Comparison of ENCODE assay signal across 19 cellular contexts in the genomic region with DNA sequence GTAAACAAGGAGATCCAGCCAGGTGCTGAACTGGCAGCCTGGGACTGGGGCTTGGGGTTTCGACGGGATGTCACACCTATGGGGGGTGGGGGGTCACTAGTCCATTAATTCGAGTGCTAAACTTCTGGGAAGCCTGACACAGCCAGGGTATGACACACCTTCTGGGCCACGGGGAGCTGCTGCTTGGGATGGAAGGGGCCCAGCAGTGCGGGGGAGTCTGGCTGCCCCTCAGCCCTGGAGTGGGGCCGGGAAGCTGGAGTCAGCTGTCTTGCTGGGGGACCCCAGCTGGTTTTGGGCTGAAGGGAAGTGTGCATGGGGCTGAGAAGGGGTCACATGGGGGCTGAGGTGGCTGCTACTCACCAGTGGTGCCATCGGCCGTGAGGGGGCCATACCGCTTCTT. TPM values are rescaled to one million over a fixed set of nuclear protein-coding genes. Genes with fewer than 3 reads are reported as not detected.
DNase-seq lines count a peak whose midpoint lies in the region; ATAC-seq, FAIRE-seq and TF ChIP-seq lines count a peak whose summit lies in the region.
"Had no signal": no experiment of that assay in that cellular context is flagged by ENCODE, and none has a peak within 500 bp of the region (broad histone marks: within the 10 kb centered on the region; RNA-seq: fewer than 3 reads in every experiment).

No MANE protein-coding gene starts in this region.

- FAIRE-seq in astrocyte (lab: Jason Lieb, UNC): no peak
- FAIRE-seq: bronchial epithelial cell, D721Med, TTC549 had no signal

- H3K4me2 ChIP-seq in astrocyte (ENCODE audit: low read length): peak overlapping the region; percentile 63
- H3K4me2 ChIP-seq: BLaER1 had no signal

- intact Hi-C loops in left ventricle myocardium superior (cut with micrococcal nuclease): no loop called here
- intact Hi-C loops in gastrocnemius medialis (cut with DNase I; ENCODE audit: low total_unique reads): no loop called here
- intact Hi-C loops in vagina (cut with DNase I): loop anchor here (2.0 kb wide), 1 partner anchor 35 kb away; no protein-coding TSS in a partner anchor

- no peak overlapping the region for H3K4me3 Mint-ChIP-seq in astrocyte (ENCODE audit: unreplicated experiment)

- peaks cover 5% of the 10 kb centered on the region for H3K9me3 Mint-ChIP-seq in astrocyte (ENCODE audit: unreplicated experiment)
- H3K9me3 Mint-ChIP-seq: activated naive CD4-positive, alpha-beta T cell treated with anti-CD3 and anti-CD28 coated beads, Interleukin-2, amount 50 U/mL, for 72 hours had no signal

- no peaks in the 10 kb centered on the region for H3K79me2 ChIP-seq in astrocyte (ENCODE audit: insufficient read depth, low read length)

- H3K36me3 ChIP-seq in astrocyte (ENCODE audit: insufficient read depth, low read length): no peaks in the 10 kb centered on the region
- no peaks in the 10 kb centered on the region for H3K36me3 ChIP-seq in gastrocnemius medialis
- peaks cover 0 to 35% of the 10 kb centered on the region in 2 donors for H3K36me3 ChIP-seq in vagina
- H3K36me3 ChIP-seq: BLaER1 had no signal

- H3K27ac Mint-ChIP-seq in astrocyte (ENCODE audit: unreplicated experiment): no peak overlapping the region
- H3K27ac Mint-ChIP-seq: progenitor cell of endocrine pancreas had no signal

- no peak overlapping the region for H3K9ac ChIP-seq in astrocyte (ENCODE audit: low read length)
- H3K9ac ChIP-seq: BLaER1 had no signal

- peaks cover 36% of the 10 kb centered on the region for H3K4me1 ChIP-seq in astrocyte (ENCODE audit: insufficient read depth, low read length)
- H3K4me1 ChIP-seq in gastrocnemius medialis: no peaks in the 10 kb centered on the region
- peaks cover 37% of the 10 kb centered on the region for H3K4me1 ChIP-seq in vagina

- peak; percentile 23 for ATAC-seq in left ventricle myocardium superior
- ATAC-seq in gastrocnemius medialis: no peak
- no peak for ATAC-seq in GM18517 (IDR thresholded peaks at IDR 0.05; ENCODE audit: unreplicated experiment)

- peaks cover 65% of the 10 kb centered on the region for H3K27me3 Mint-ChIP-seq in astrocyte (ENCODE audit: low read depth, unreplicated experiment)

- H2AFZ ChIP-seq in astrocyte (ENCODE audit: low read depth, low read length): no peak overlapping the region

- in situ Hi-C loops in gastrocnemius medialis (cut with MboI; ENCODE audit: low sequenced_read_pairs in 4 of 4): no loop called here

- DNase-seq in astrocyte (ENCODE audit: low read depth) (no peak), left ventricle myocardium superior (no peak), gastrocnemius medialis (no peak), vagina (ENCODE audit: extremely low spot score in 2 of 2) (no peak), DMS153 (lab: John Stamatoyannopoulos, UW) (no peak), SIG-M5 (lab: John Stamatoyannopoulos, UW) (no peak)
- DNase-seq: activated CD4-positive, alpha-beta T cell treated with anti-CD3 and anti-CD28 coated beads, Interleukin-2, amount 50 U/mL, for 4 hours; activated T-cell treated with anti-CD3 and anti-CD28 coated beads, Interleukin-2, amount 50 U/mL, for 48 hours; NCI-H1436; NCI-H446 treated with DMSO at 0.1 percent for 48 hours had no signal

- H3K27ac ChIP-seq in astrocyte (ENCODE audit: low read depth, low read length): no peak overlapping the region
- peak overlapping the region; percentile 10 to 62 (median 57) for H3K27ac ChIP-seq in gastrocnemius medialis
- peak overlapping the region; percentile 90 for H3K27ac ChIP-seq in vagina
- H3K27ac ChIP-seq: BLaER1 had no signal

- H3K27me3 ChIP-seq in astrocyte (ENCODE audit: insufficient read depth, low read length) (peaks cover 50% of the 10 kb centered on the region), gastrocnemius medialis (peaks cover 0 to 2% (median 0%) of the 10 kb centered on the region in 3 donors), vagina (no peaks in the 10 kb centered on the region)
- H3K27me3 ChIP-seq: BLaER1 had no signal

- no peak for TF ChIP-seq POLR2A in gastrocnemius medialis (IDR thresholded peaks at IDR 0.05)
- no peak for TF ChIP-seq POLR2A in vagina (IDR thresholded peaks at IDR 0.05)

- peaks cover 21% of the 10 kb centered on the region for H3K4me1 Mint-ChIP-seq in astrocyte (ENCODE audit: low read depth, unreplicated experiment)

- H3K9me3 ChIP-seq in astrocyte (ENCODE audit: insufficient read depth, low read depth, low read length) (no peaks in the 10 kb centered on the region), gastrocnemius medialis (no peaks in the 10 kb centered on the region), vagina (no peaks in the 10 kb centered on the region)
- H3K9me3 ChIP-seq: BLaER1 had no signal

- H3K36me3 Mint-ChIP-seq in astrocyte (ENCODE audit: low read depth, unreplicated experiment): no peaks in the 10 kb centered on the region
- H3K36me3 Mint-ChIP-seq: activated naive CD4-positive, alpha-beta T cell treated with anti-CD3 and anti-CD28 coated beads, Interleukin-2, amount 50 U/mL, for 72 hours had no signal

- no peak for TF ChIP-seq CTCF in astrocyte (IDR thresholded peaks at IDR 0.05; ENCODE audit: insufficient read depth, low read depth, low read length)
- no peak for TF ChIP-seq CTCF in gastrocnemius medialis (IDR thresholded peaks at IDR 0.05 in 4 of 5, conservative IDR thresholded peaks at IDR 0.05 in 1 of 5)
- no peak for TF ChIP-seq CTCF in vagina (IDR thresholded peaks at IDR 0.05)

- H3K4me3 ChIP-seq in astrocyte (ENCODE audit: insufficient read depth, low read depth, low read length) (no peak overlapping the region), gastrocnemius medialis (no peak overlapping the region), vagina (no peak overlapping the region)
- H3K4me3 ChIP-seq: BLaER1 had no signal

- peaks cover 32% of the 10 kb centered on the region for H4K20me1 ChIP-seq in astrocyte (ENCODE audit: insufficient read depth, low read length)
- H4K20me1 ChIP-seq: BLaER1 had no signal

RNA-seq across cellular contexts. Expression of gene TNXB, which starts 27.5 kb away (rescaled TPM):
- total RNA-seq in astrocyte (1.8 and 2.3 TPM in 2 replicates), left ventricle myocardium superior (64.1 TPM), gastrocnemius medialis (10 to 100 TPM; 12.0 to 37.0 (median 33.5) TPM), vagina (207 TPM)

RNA-seq across cellular contexts. Expression of gene CYP21A2, which starts 43.5 kb away (rescaled TPM):
- 0.11 and 0.46 TPM in 2 replicates for total RNA-seq in astrocyte
- total RNA-seq in left ventricle myocardium superior: 0.52 TPM
- under 1 TPM in 2 of 4 donors, not detected in 2; 0.16 to 0.41 TPM for total RNA-seq in gastrocnemius medialis
- 9.3 TPM for total RNA-seq in vagina
- total RNA-seq: bronchial epithelial cell, HT1080, myocyte had no signal

RNA-seq across cellular contexts. Expression of gene ATF6B, which starts 46.4 kb away (rescaled TPM):
- total RNA-seq in astrocyte: 68.7 and 70.1 TPM in 2 replicates
- total RNA-seq in left ventricle myocardium superior: 26.8 TPM
- 10 to 100 TPM in 2 of 4 donors, 1 to 10 TPM in 2; 6.8 to 18.4 (median 9.5) TPM for total RNA-seq in gastrocnemius medialis
- total RNA-seq in vagina: 76.6 TPM

RNA-seq across cellular contexts. Expression of gene FKBPL, which starts 48.4 kb away (rescaled TPM):
- total RNA-seq in astrocyte: 5.2 TPM in 2 replicates
- total RNA-seq in left ventricle myocardium superior: 2.6 TPM
- 1 to 10 TPM; 2.6 to 6.0 (median 3.9) TPM for total RNA-seq in gastrocnemius medialis
- total RNA-seq in vagina: 2.7 TPM
